Comparison of ENCODE assay signal across 20 cellular contexts in the genomic region with DNA sequence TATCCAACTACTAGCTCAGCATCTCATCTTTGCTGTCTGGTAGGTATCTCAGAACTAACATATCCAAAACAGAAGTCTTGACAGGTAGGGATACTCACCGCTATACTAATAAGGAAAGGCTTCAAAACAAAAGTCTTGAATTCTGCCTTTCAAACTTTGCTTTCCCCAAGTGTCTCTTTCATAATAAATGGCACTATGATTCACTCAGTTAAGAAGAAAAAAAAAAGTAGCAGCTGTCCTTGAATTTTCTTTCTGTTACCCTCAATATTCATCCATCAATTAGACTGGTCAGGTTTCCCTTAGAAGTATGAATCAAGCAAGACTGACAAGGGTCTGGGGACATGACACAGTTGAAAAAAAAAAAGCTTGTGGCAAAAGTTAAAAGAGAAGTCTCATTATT.
"Had no signal": no experiment of that assay in that cellular context is flagged by ENCODE, and none has a peak within 500 bp of the region (broad histone marks: within the 10 kb centered on the region; RNA-seq: fewer than 3 reads in every experiment).

No MANE protein-coding gene starts in this region.

- DNase-seq: activated CD4-positive, alpha-beta T cell treated with anti-CD3 and anti-CD28 coated beads for 4 hours; activated CD4-positive, alpha-beta T cell treated with anti-CD3 and anti-CD28 coated beads, Interleukin-2, amount 50 U/mL, for 48 hours; activated CD8-positive, alpha-beta memory T cell treated with anti-CD3 and anti-CD28 coated beads for 24 hours; activated effector memory CD4-positive, alpha-beta T cell treated with Interleukin-2 at 50 U/mL for 16 hours; activated naive CD4-positive, alpha-beta T cell treated with Interleukin-2 at 50 U/mL for 16 hours; central memory CD4-positive, alpha-beta T cell; foreskin fibroblast; heart left ventricle; hypothalamus; immature natural killer cell; kidney; natural killer cell; posterior cingulate gyrus; retina; small intestine; stimulated activated CD4-positive, alpha-beta T cell treated with anti-CD3 and anti-CD28 coated beads, Interleukin-4, amount 100 ng/mL, for 24 hours; stomach; T-helper 1 cell; thyroid gland; upper lobe of right lung had no signal
